In genomic region chr1:109266965-109267364, GRCh38 we compare ENCODE assay signal across 18 cellular contexts. TPM values are rescaled to one million over a fixed set of nuclear protein-coding genes. Genes with fewer than 3 reads are reported as not detected.
DNase-seq lines count a peak whose midpoint lies in the region; ATAC-seq and TF ChIP-seq lines count a peak whose summit lies in the region.
"Had no signal": no experiment of that assay in that cellular context is flagged by ENCODE, and none has a peak within 500 bp of the region (broad histone marks: within the 10 kb centered on the region; RNA-seq: fewer than 3 reads in every experiment).

No MANE protein-coding gene starts in this region.

- TF ChIP-seq EP300 in transverse colon (IDR thresholded peaks at IDR 0.05; ENCODE audit: low read depth): no peak

- in situ Hi-C loops in transverse colon (cut with MboI; ENCODE audit: low pct_ligation_motif_present in 1 of 4, low pct_unique_long_range_greater_than_20kb in 1 of 4, low sequenced_read_pairs in 3 of 4): loop anchor here in 2 of 4 donors (5.0 to 10.0 kb wide), 2 partner anchors 265 to 268 kb away; partner anchors contain the start of gene GPR61 (in 1 of the 2)

- H2AFZ ChIP-seq in fibroblast of lung (ENCODE audit: low read length): no peak overlapping the region

- H3K27ac ChIP-seq in fibroblast of lung (ENCODE audit: insufficient read depth, low read length) (no peak overlapping the region), transverse colon (no peak overlapping the region)
- H3K27ac ChIP-seq: cardiac muscle cell, right lobe of liver had no signal

- H3K4me3 ChIP-seq in fibroblast of lung (replicated peaks in 1 of 4; ENCODE audit: control extremely low read depth in 1 of 4, insufficient read depth in 1 of 4, low read depth in 3 of 4, low read length in 4 of 4): no peak overlapping the region
- no peak overlapping the region for H3K4me3 ChIP-seq in transverse colon
- H3K4me3 ChIP-seq: cardiac muscle cell, right lobe of liver had no signal

- H3K27me3 ChIP-seq in fibroblast of lung (ENCODE audit: control insufficient read depth, insufficient read depth, low read length): no peaks in the 10 kb centered on the region
- no peaks in the 10 kb centered on the region for H3K27me3 ChIP-seq in transverse colon
- H3K27me3 ChIP-seq: cardiac muscle cell, right lobe of liver had no signal

- no peak for ATAC-seq in HG03196 (IDR thresholded peaks at IDR 0.05; ENCODE audit: unreplicated experiment)
- no peak for ATAC-seq in HG02571 (IDR thresholded peaks at IDR 0.05; ENCODE audit: unreplicated experiment)
- ATAC-seq: right lobe of liver, T-helper 17 cell had no signal

- no peak for TF ChIP-seq POLR2A in transverse colon (IDR thresholded peaks at IDR 0.05)

- no peak overlapping the region for H3K4me2 ChIP-seq in fibroblast of lung (ENCODE audit: extremely low read depth, insufficient read depth, low read length)

- H3K9ac ChIP-seq in fibroblast of lung (ENCODE audit: insufficient read depth, low read length): no peak overlapping the region

- H3K4me1 ChIP-seq in fibroblast of lung (ENCODE audit: control insufficient read depth, extremely low read depth, insufficient read depth, low read length) (no peaks in the 10 kb centered on the region), transverse colon (no peaks in the 10 kb centered on the region)
- H3K4me1 ChIP-seq: right lobe of liver had no signal

- H3K36me3 ChIP-seq in fibroblast of lung (ENCODE audit: control insufficient read depth, insufficient read depth, low read length) (no peaks in the 10 kb centered on the region), transverse colon (no peaks in the 10 kb centered on the region)
- H3K36me3 ChIP-seq: cardiac muscle cell, right lobe of liver had no signal

- no peaks in the 10 kb centered on the region for H3K79me2 ChIP-seq in fibroblast of lung (ENCODE audit: control insufficient read depth, insufficient read depth, low read length)

- intact Hi-C loops in transverse colon (cut with DNase I; ENCODE audit: low total_unique reads): loop anchor here (5.0 kb wide), 1 partner anchor 135 kb away; no protein-coding TSS in a partner anchor

- no peaks in the 10 kb centered on the region for H4K20me1 ChIP-seq in fibroblast of lung (ENCODE audit: control insufficient read depth, extremely low read depth, insufficient read depth, low read length)

- 80% methylated on average over 11 of the region's 11 CpGs; no CpG with 5 or more reads in 1 of the 2 donors for WGBS in transverse colon (ENCODE audit: low coverage in 1 of 2), 2 donors

- TF ChIP-seq CTCF in fibroblast of lung (conservative IDR thresholded peaks at IDR 0.05 in 1 of 2, IDR thresholded peaks at IDR 0.05 in 1 of 2; ENCODE audit: low read depth in 1 of 2, low read length in 2 of 2) (no peak), transverse colon (IDR thresholded peaks at IDR 0.05) (no peak)

- H3K9me3 ChIP-seq in fibroblast of lung (ENCODE audit: control insufficient read depth, insufficient read depth, low read depth, low read length): no peaks in the 10 kb centered on the region
- no peaks in the 10 kb centered on the region for H3K9me3 ChIP-seq in transverse colon
- H3K9me3 ChIP-seq: right lobe of liver had no signal

- DNase-seq in LHCN-M2 (ENCODE audit: low read depth) (peak; percentile 36), astrocyte of the hippocampus (ENCODE audit: low read depth, low spot score) (peak; percentile 94), fibroblast of lung (ENCODE audit: low read depth in 2 of 2) (peak; percentile 29 to 94), transverse colon (peak; percentile 3)
- DNase-seq in activated CD4-positive, CD25-positive, alpha-beta regulatory T cell treated with anti-CD3 and anti-CD28 coated beads, Interleukin-2, amount 50 U/mL, for 72 hours: no peak
- no peak for DNase-seq in stimulated activated CD4-positive, alpha-beta T cell treated with anti-CD3 and anti-CD28 coated beads, Interleukin-12 subunit alpha, Interleukin-12 subunit beta, amount 100 ng/mL, for 4 hours
- DNase-seq: activated CD8-positive, alpha-beta memory T cell treated with anti-CD3 and anti-CD28 coated beads, Interleukin-2, amount 50 U/mL, for 48 hours; activated naive CD4-positive, alpha-beta T cell treated with Interleukin-2 at 50 U/mL for 16 hours; endodermal cell; islet precursor cell; NCI-H2081; SHP77; T-helper 17 cell had no signal

RNA-seq across cellular contexts. Expression of gene PSRC1, which starts 16.0 kb away (rescaled TPM):
- total RNA-seq in LHCN-M2 (2014; rRNA removed) (57.6 and 60.4 TPM in 2 replicates), fibroblast of lung (4.1 and 8.3 TPM in 2 replicates), transverse colon (10 to 100 TPM in 1 of 4 donors, 1 to 10 TPM in 3; 1.9 to 18.0 (median 4.4) TPM)
- polyA plus RNA-seq in LHCN-M2 (2012): 32.9 TPM
- 9.9 and 18.5 TPM in 2 replicates for polyA plus RNA-seq in fibroblast of lung
- 10.5 and 20.1 TPM in 2 replicates for polyA plus RNA-seq in fibroblast of lung (2012)
- 8.0 and 16.7 TPM in 2 replicates for polyA minus RNA-seq in fibroblast of lung (ENCODE audit: low replicate concordance)

RNA-seq across cellular contexts. Expression of gene CELSR2, which starts 17.6 kb away (rescaled TPM):
- total RNA-seq in LHCN-M2 (2014; rRNA removed): 0.06 and 0.17 TPM in 2 replicates
- 0.36 TPM for polyA plus RNA-seq in LHCN-M2 (2012)
- 3.1 and 3.5 TPM in 2 replicates for total RNA-seq in fibroblast of lung
- polyA plus RNA-seq in fibroblast of lung: 0.67 and 1.2 TPM in 2 replicates
- polyA plus RNA-seq in fibroblast of lung (2012): 1.3 and 1.7 TPM in 2 replicates
- 6.3 and 10.1 TPM in 2 replicates for polyA minus RNA-seq in fibroblast of lung (ENCODE audit: low replicate concordance)
- 1 to 10 TPM; 1.8 to 3.7 (median 3.2) TPM for total RNA-seq in transverse colon

RNA-seq across cellular contexts. Expression of gene MYBPHL, which starts 39.8 kb away (rescaled TPM):
- total RNA-seq in LHCN-M2 (2014; rRNA removed) (0.23 TPM in 1 of 2 replicates, not detected in the other), fibroblast of lung (not detected in 2 replicates), transverse colon (not detected)
- 0.34 TPM for polyA plus RNA-seq in LHCN-M2 (2012)
- not detected in 2 replicates for polyA plus RNA-seq in fibroblast of lung
- not detected in 2 replicates for polyA plus RNA-seq in fibroblast of lung (2012)
- not detected in 2 replicates for polyA minus RNA-seq in fibroblast of lung (ENCODE audit: low replicate concordance)
- total RNA-seq: cardiac muscle cell, endodermal cell, mononuclear cell, right lobe of liver, T-helper 17 cell had no signal
- polyA plus RNA-seq: cardiac muscle cell had no signal

RNA-seq across cellular contexts. Expression of gene SARS1, which starts 53.2 kb away (rescaled TPM):
- total RNA-seq in LHCN-M2 (2014; rRNA removed) (134 and 149 TPM in 2 replicates), fibroblast of lung (429 and 437 TPM in 2 replicates), transverse colon (100 to 1,000 TPM in 3 of 4 donors, 10 to 100 TPM in 1; 79.4 to 150 (median 125) TPM)
- polyA plus RNA-seq in LHCN-M2 (2012): 165 TPM
- 229 and 237 TPM in 2 replicates for polyA plus RNA-seq in fibroblast of lung
- polyA plus RNA-seq in fibroblast of lung (2012): 209 and 230 TPM in 2 replicates
- 113 and 165 TPM in 2 replicates for polyA minus RNA-seq in fibroblast of lung (ENCODE audit: low replicate concordance)

Comparison
In these comparisons a context has a peak if more than half of its experiments do, and no peak if none do; other contexts are left out.
1. DNase-seq: peak in LHCN-M2 (single experiment), astrocyte of the hippocampus (single experiment), fibroblast of lung (2 of 2) and transverse colon (single experiment); none in activated CD4-positive, CD25-positive, alpha-beta regulatory T cell treated with anti-CD3 and anti-CD28 coated beads, Interleukin-2, amount 50 U/mL, for 72 hours (single experiment) and stimulated activated CD4-positive, alpha-beta T cell treated with anti-CD3 and anti-CD28 coated beads, Interleukin-12 subunit alpha, Interleukin-12 subunit beta, amount 100 ng/mL, for 4 hours (single experiment).